In the genomic region with DNA sequence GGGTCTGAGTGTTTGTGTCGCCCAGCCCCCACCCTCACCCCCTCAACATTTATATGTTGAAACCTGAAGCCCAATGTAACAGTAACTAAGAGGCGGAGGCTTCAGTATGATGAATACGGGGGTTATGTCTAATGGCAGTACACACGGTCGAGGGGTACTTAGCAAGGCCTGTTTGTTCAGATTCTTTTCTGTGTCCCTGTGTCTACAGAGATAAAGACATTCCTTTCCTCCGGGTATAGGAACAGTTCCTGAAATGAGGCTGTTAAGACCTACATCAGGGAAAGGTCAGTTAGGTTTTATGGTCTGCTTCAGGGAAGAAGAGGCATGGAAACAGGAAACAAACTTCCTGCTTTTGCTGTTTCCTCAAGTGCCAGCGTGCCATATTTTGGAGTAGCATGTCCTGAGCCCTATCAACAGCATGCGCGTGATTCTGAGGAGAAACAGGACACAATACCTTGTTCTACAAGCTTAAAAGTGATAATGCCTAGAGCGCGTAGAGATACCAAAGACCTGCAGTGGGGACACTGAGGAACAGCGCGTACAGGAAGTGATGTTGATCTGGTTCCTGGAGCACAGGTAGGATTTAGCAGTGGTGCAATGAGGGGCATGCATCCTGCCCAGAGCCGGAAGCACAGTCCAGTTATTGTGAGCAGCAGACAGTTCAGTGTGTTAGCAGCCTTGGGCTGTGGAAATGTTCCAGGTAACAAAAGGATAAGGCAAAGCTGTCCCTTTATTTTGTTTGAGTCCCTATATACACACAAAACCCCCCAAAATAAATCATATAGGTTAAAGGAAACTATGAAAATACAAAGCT, we compare ENCODE assay signal across 18 cellular contexts. TPM values are rescaled to one million over a fixed set of nuclear protein-coding genes. Genes with fewer than 3 reads are reported as not detected.
DNase-seq lines count a peak whose midpoint lies in the region; ATAC-seq, FAIRE-seq and TF ChIP-seq lines count a peak whose summit lies in the region.
"Had no signal": no experiment of that assay in that cellular context is flagged by ENCODE, and none has a peak within 500 bp of the region (broad histone marks: within the 10 kb centered on the region; RNA-seq: fewer than 3 reads in every experiment).

No MANE protein-coding gene starts in this region.

- TF ChIP-seq CTCF in RWPE1 (conservative IDR thresholded peaks at IDR 0.05; ENCODE audit: low read depth) (no peak), right atrium auricular region (IDR thresholded peaks at IDR 0.05) (no peak), neural progenitor cell (IDR thresholded peaks at IDR 0.05) (no peak)

- no peaks in the 10 kb centered on the region for H3K36me3 Mint-ChIP-seq in neural progenitor cell
- no peaks in the 10 kb centered on the region for H3K36me3 Mint-ChIP-seq in activated T-helper 2 cell treated with anti-CD3 and anti-CD28 coated beads, Interferon-gamma antibody, Interleukin-2, Interleukin-4, amounts not matched to agents 10 μg/mL and 5 μg/mL and 100 μg/mL, durations not matched to agents 14 hours and 24 hours and 36 hours (ENCODE audit: low read depth)
- no peaks in the 10 kb centered on the region for H3K36me3 Mint-ChIP-seq in stimulated activated effector memory CD8-positive, alpha-beta T cell treated with anti-CD3 and anti-CD28 coated beads, Interleukin-12 subunit alpha, Interleukin-12 subunit beta, amount 100 ng/mL, for 72 hours

- peak overlapping the region; percentile 59 for H3K27ac ChIP-seq in RWPE1
- H3K27ac ChIP-seq in right atrium auricular region: peak overlapping the region; percentile 4 to 58
- peak overlapping the region; percentile 50 for H3K27ac ChIP-seq in neural progenitor cell
- H3K27ac ChIP-seq: epithelial cell of prostate, right lobe of liver, thoracic aorta had no signal

- H3K9me3 Mint-ChIP-seq in neural progenitor cell: no peaks in the 10 kb centered on the region
- no peaks in the 10 kb centered on the region for H3K9me3 Mint-ChIP-seq in activated T-helper 2 cell treated with anti-CD3 and anti-CD28 coated beads, Interferon-gamma antibody, Interleukin-2, Interleukin-4, amounts not matched to agents 10 μg/mL and 5 μg/mL and 100 μg/mL, durations not matched to agents 14 hours and 24 hours and 36 hours
- H3K9me3 Mint-ChIP-seq in stimulated activated effector memory CD8-positive, alpha-beta T cell treated with anti-CD3 and anti-CD28 coated beads, Interleukin-12 subunit alpha, Interleukin-12 subunit beta, amount 100 ng/mL, for 72 hours: no peaks in the 10 kb centered on the region
- H3K9me3 Mint-ChIP-seq: T-helper 1 cell treated with Interleukin-12 subunit alpha and Interleukin-12 subunit beta and Interleukin-4 antibody, amounts not matched to agents 30 μg/mL and 1 μg/mL, for 36 hours had no signal

- peak overlapping the region; percentile 35 for H3K9ac ChIP-seq in neural progenitor cell

- FAIRE-seq in H54 (lab: Jason Lieb, UNC): peak; percentile 20
- FAIRE-seq: colon, frontal cortex had no signal

- H3K9me3 ChIP-seq in right atrium auricular region (no peaks in the 10 kb centered on the region), neural progenitor cell (ENCODE audit: low read depth) (no peaks in the 10 kb centered on the region)
- H3K9me3 ChIP-seq: right lobe of liver, thoracic aorta had no signal

- no peak overlapping the region for H3K4me3 Mint-ChIP-seq in neural progenitor cell
- H3K4me3 Mint-ChIP-seq in activated T-helper 2 cell treated with anti-CD3 and anti-CD28 coated beads, Interferon-gamma antibody, Interleukin-2, Interleukin-4, amounts not matched to agents 10 μg/mL and 5 μg/mL and 100 μg/mL, durations not matched to agents 14 hours and 24 hours and 36 hours (ENCODE audit: low read depth): no peak overlapping the region
- no peak overlapping the region for H3K4me3 Mint-ChIP-seq in stimulated activated effector memory CD8-positive, alpha-beta T cell treated with anti-CD3 and anti-CD28 coated beads, Interleukin-12 subunit alpha, Interleukin-12 subunit beta, amount 100 ng/mL, for 72 hours
- H3K4me3 Mint-ChIP-seq: T-helper 1 cell treated with Interleukin-12 subunit alpha and Interleukin-12 subunit beta and Interleukin-4 antibody, amounts not matched to agents 30 μg/mL and 1 μg/mL, for 36 hours had no signal

- POLR2A ChIA-PET in RWPE1 (lab: Yijun Ruan, JAX; ENCODE audit: low non-redundant PET): no interaction called here

- H2AFZ ChIP-seq in neural progenitor cell (replicated peaks): peak overlapping the region; percentile 72

- H3K4me2 ChIP-seq in neural progenitor cell: peak overlapping the region; percentile 38

- H3F3A ChIP-seq in neural progenitor cell (ENCODE audit: low read depth): peaks cover 26% of the 10 kb centered on the region

- no peak for TF ChIP-seq POLR2A in H54 (IDR thresholded peaks at IDR 0.05; ENCODE audit: low read depth, low read length)

- peaks cover 14% of the 10 kb centered on the region for H3K4me1 Mint-ChIP-seq in neural progenitor cell
- H3K4me1 Mint-ChIP-seq in activated T-helper 2 cell treated with anti-CD3 and anti-CD28 coated beads, Interferon-gamma antibody, Interleukin-2, Interleukin-4, amounts not matched to agents 10 μg/mL and 5 μg/mL and 100 μg/mL, durations not matched to agents 14 hours and 24 hours and 36 hours (ENCODE audit: low read depth): peaks cover 9% of the 10 kb centered on the region
- H3K4me1 Mint-ChIP-seq in stimulated activated effector memory CD8-positive, alpha-beta T cell treated with anti-CD3 and anti-CD28 coated beads, Interleukin-12 subunit alpha, Interleukin-12 subunit beta, amount 100 ng/mL, for 72 hours: peaks cover 10% of the 10 kb centered on the region

- CTCF ChIA-PET in RWPE1 (lab: Yijun Ruan, JAX): no interaction called here

- H3K36me3 ChIP-seq in right atrium auricular region: no peaks in the 10 kb centered on the region
- H3K36me3 ChIP-seq in neural progenitor cell: no peaks in the 10 kb centered on the region
- H3K36me3 ChIP-seq: right lobe of liver, thoracic aorta had no signal

- no peaks in the 10 kb centered on the region for H4K20me1 ChIP-seq in neural progenitor cell (ENCODE audit: low read depth)

- H3K4me1 ChIP-seq in right atrium auricular region (peaks cover 0 to 41% of the 10 kb centered on the region in 2 donors), neural progenitor cell (peaks cover 26% of the 10 kb centered on the region)

- H3K27me3 Mint-ChIP-seq in neural progenitor cell (ENCODE audit: insufficient read depth, low read depth): peaks cover 3% of the 10 kb centered on the region
- no peaks in the 10 kb centered on the region for H3K27me3 Mint-ChIP-seq in activated T-helper 2 cell treated with anti-CD3 and anti-CD28 coated beads, Interferon-gamma antibody, Interleukin-2, Interleukin-4, amounts not matched to agents 10 μg/mL and 5 μg/mL and 100 μg/mL, durations not matched to agents 14 hours and 24 hours and 36 hours (ENCODE audit: low read depth)

- peaks cover 97% of the 10 kb centered on the region for H3K79me2 ChIP-seq in neural progenitor cell (ENCODE audit: low read depth)

- ATAC-seq in GM19397 (IDR thresholded peaks at IDR 0.05; ENCODE audit: unreplicated experiment) (no peak), HG02678 (IDR thresholded peaks at IDR 0.05; ENCODE audit: unreplicated experiment) (no peak)
- ATAC-seq in stimulated activated effector memory CD8-positive, alpha-beta T cell treated with anti-CD3 and anti-CD28 coated beads, Interleukin-12 subunit alpha, Interleukin-12 subunit beta, amount 100 ng/mL, for 72 hours: no peak

- no peak for DNase-seq in H54 (ENCODE audit: insufficient read length, low spot score)
- no peak for DNase-seq in RWPE1 (ENCODE audit: low spot score)
- no peak for DNase-seq in right atrium auricular region (ENCODE audit: low spot score)
- DNase-seq in neural progenitor cell (ENCODE audit: low spot score): peak; percentile 31
- no peak for DNase-seq in activated T-helper 2 cell treated with anti-CD3 and anti-CD28 coated beads, Interferon-gamma antibody, Interleukin-2, Interleukin-4, amounts not matched to agents 10 μg/mL and 5 μg/mL and 100 μg/mL, durations not matched to agents 14 hours and 24 hours and 36 hours (ENCODE audit: low spot score)
- no peak for DNase-seq in stimulated activated effector memory CD8-positive, alpha-beta T cell treated with anti-CD3 and anti-CD28 coated beads, Interleukin-12 subunit alpha, Interleukin-12 subunit beta, amount 100 ng/mL, for 72 hours (ENCODE audit: low spot score in 2 of 2)
- DNase-seq: activated CD8-positive, alpha-beta memory T cell treated with anti-CD3 and anti-CD28 coated beads, Interleukin-2, amount 50 U/mL, for 4 hours; DMS 273 treated with DMSO at 0.1 percent for 48 hours; Kasumi-1; right lobe of liver; stimulated activated CD4-positive, alpha-beta T cell treated with anti-CD3 and anti-CD28 coated beads, Interleukin-2, amount 100 ng/mL, for 24 hours had no signal

- no peak overlapping the region for H3K4me3 ChIP-seq in right atrium auricular region
- no peak overlapping the region for H3K4me3 ChIP-seq in neural progenitor cell
- H3K4me3 ChIP-seq: right lobe of liver, thoracic aorta had no signal

- H3K27ac Mint-ChIP-seq in neural progenitor cell: peak overlapping the region; percentile 73
- no peak overlapping the region for H3K27ac Mint-ChIP-seq in activated T-helper 2 cell treated with anti-CD3 and anti-CD28 coated beads, Interferon-gamma antibody, Interleukin-2, Interleukin-4, amounts not matched to agents 10 μg/mL and 5 μg/mL and 100 μg/mL, durations not matched to agents 14 hours and 24 hours and 36 hours
- no peak overlapping the region for H3K27ac Mint-ChIP-seq in stimulated activated effector memory CD8-positive, alpha-beta T cell treated with anti-CD3 and anti-CD28 coated beads, Interleukin-12 subunit alpha, Interleukin-12 subunit beta, amount 100 ng/mL, for 72 hours
- H3K27ac Mint-ChIP-seq: T-helper 1 cell treated with Interleukin-12 subunit alpha and Interleukin-12 subunit beta and Interleukin-4 antibody, amounts not matched to agents 30 μg/mL and 1 μg/mL, for 36 hours had no signal

- no peaks in the 10 kb centered on the region for H3K27me3 ChIP-seq in right atrium auricular region
- H3K27me3 ChIP-seq in neural progenitor cell: no peaks in the 10 kb centered on the region
- H3K27me3 ChIP-seq: right lobe of liver had no signal

- intact Hi-C loops in activated T-helper 2 cell treated with anti-CD3 and anti-CD28 coated beads, Interferon-gamma antibody, Interleukin-2, Interleukin-4, amounts not matched to agents 10 μg/mL and 5 μg/mL and 100 μg/mL, durations not matched to agents 14 hours and 24 hours and 36 hours (cut with micrococcal nuclease): no loop called here

RNA-seq across cellular contexts. Expression of a gene that starts 47.2 kb away (rescaled TPM):
- total RNA-seq in right atrium auricular region: 10 to 100 TPM; 13.5 to 16.2 TPM
- 29.6 and 41.4 TPM in 2 replicates for total RNA-seq in neural progenitor cell (ENCODE audit: low replicate concordance)
- total RNA-seq in activated T-helper 2 cell treated with anti-CD3 and anti-CD28 coated beads, Interferon-gamma antibody, Interleukin-2, Interleukin-4, amounts not matched to agents 10 μg/mL and 5 μg/mL and 100 μg/mL, durations not matched to agents 14 hours and 24 hours and 36 hours: 1.4 and 1.7 TPM in 2 replicates
